24 cellular contexts compared by ENCODE assay signal in the genomic region with DNA sequence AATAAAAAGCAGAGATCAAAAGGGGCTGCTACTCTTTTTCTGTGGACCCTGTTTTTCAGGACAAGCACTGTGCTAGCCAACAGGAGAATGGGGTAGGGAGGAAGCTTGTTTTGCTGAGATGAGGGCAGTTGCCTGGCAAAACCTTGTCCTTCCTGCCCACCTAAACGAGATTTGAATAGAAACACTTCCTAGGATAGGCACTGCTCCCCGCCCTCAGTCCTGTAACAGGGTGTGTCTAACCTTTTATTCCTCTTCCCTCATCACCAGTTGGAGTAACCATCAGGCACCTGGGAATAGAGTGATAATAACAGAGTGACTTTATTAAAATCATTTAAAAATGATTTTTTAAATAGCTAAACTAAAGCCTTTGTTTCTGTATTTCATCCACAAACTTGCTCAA.
"Had no signal": no experiment of that assay in that cellular context is flagged by ENCODE, and none has a peak within 500 bp of the region (broad histone marks: within the 10 kb centered on the region; RNA-seq: fewer than 3 reads in every experiment).

No MANE protein-coding gene starts in this region.

- H3K4me3 ChIP-seq: neural progenitor cell, prostate gland, right atrium auricular region, stomach, tibial artery, upper lobe of left lung had no signal

- H3K9me3 ChIP-seq: prostate gland, right atrium auricular region, stomach, tibial artery, upper lobe of left lung had no signal

- ATAC-seq: effector memory CD8-positive, alpha-beta T cell; left lobe of liver; naive thymus-derived CD4-positive, alpha-beta T cell; sciatic nerve; stimulated activated effector memory CD8-positive, alpha-beta T cell treated with anti-CD3 and anti-CD28 coated beads, Interleukin-12 subunit alpha, Interleukin-12 subunit beta, amount 100 ng/mL, for 72 hours had no signal

- H3K9ac ChIP-seq: neural progenitor cell, parathyroid adenoma had no signal

- H3K4me1 ChIP-seq: neural progenitor cell, parathyroid adenoma, prostate gland, right atrium auricular region, stomach, tibial artery, upper lobe of left lung had no signal

- FAIRE-seq: endometrium, frontal cortex, urothelium cell line had no signal

- DNase-seq: cortex of kidney; effector memory CD8-positive, alpha-beta T cell; erythroblast; hypothalamus; immature natural killer cell; islet precursor cell; mesenchymal stem cell; naive thymus-derived CD4-positive, alpha-beta T cell; stimulated activated CD4-positive, alpha-beta T cell treated with anti-CD3 and anti-CD28 coated beads, Interleukin-2, amount 100 ng/mL, for 24 hours; stimulated activated CD4-positive, alpha-beta T cell treated with anti-CD3 and anti-CD28 coated beads, Interleukin-4, amount 100 ng/mL, for 24 hours; stimulated activated naive CD4-positive, alpha-beta T cell treated with Interleukin-2 at 50 U/mL for 16 hours; stomach; tibial artery; upper lobe of left lung had no signal

- H3K79me2 ChIP-seq: parathyroid adenoma had no signal

- H3K36me3 ChIP-seq: neural progenitor cell, prostate gland, right atrium auricular region, stomach, tibial artery, upper lobe of left lung had no signal

- H3K4me2 ChIP-seq: neural progenitor cell had no signal

- H2AFZ ChIP-seq: neural progenitor cell, parathyroid adenoma had no signal

- H3K27ac ChIP-seq: neural progenitor cell, parathyroid adenoma, prostate gland, right atrium auricular region, stomach, tibial artery, upper lobe of left lung had no signal

- H3K27me3 ChIP-seq: neural progenitor cell, right atrium auricular region, tibial artery, upper lobe of left lung had no signal
